ENCODE assay signal across 11 cellular contexts in the genomic region with DNA sequence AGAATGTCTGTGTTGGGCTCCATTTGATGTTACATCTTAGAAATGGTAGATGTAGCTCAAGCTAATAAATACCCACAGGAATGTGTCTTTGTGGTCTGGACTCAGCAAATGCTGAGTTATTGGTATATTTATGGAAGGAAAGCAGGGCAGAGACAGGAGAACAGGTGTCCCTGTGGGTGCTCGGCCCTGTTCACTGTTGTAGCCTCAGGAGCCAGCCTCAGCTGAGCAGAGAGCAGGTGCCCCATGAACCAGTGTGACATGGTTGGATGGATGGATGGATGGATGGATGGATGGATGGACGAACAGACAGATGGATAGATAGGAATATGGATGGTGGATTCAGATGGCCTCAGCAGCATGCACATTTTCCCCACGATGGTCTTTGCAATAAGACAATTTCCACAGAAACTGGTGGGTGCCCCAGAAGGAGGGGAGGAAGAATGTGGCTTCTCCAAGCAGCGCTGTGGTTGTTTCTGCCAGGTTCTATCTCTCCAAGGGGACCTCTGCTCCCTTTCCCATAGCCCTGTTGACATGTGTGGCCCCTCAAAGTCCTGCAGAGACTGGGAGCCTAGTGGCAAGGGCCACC. TPM values are rescaled to one million over a fixed set of nuclear protein-coding genes. Genes with fewer than 3 reads are reported as not detected.
A peak's percentile ranks its signal among the peaks of the same experiment; 100 is the strongest.
DNase-seq lines count a peak whose midpoint lies in the region; ATAC-seq, FAIRE-seq and TF ChIP-seq lines count a peak whose summit lies in the region.
"Had no signal": no experiment of that assay in that cellular context is flagged by ENCODE, and none has a peak within 500 bp of the region (broad histone marks: within the 10 kb centered on the region; RNA-seq: fewer than 3 reads in every experiment).

No MANE protein-coding gene starts in this region.

- no peak overlapping the region for H3K4ac ChIP-seq in mesendoderm (ENCODE audit: low read depth, low read length)

- H3K36me3 Mint-ChIP-seq in CD4-positive, alpha-beta T cell (ENCODE audit: low read depth), result peaks cover 4% of the 10 kb centered on the region

- H3K18ac ChIP-seq in mesendoderm (ENCODE audit: low read length), result no peak overlapping the region

- peaks cover 40% of the 10 kb centered on the region for H3K4me1 ChIP-seq in PC-3 (ENCODE audit: insufficient read depth, low read length)
- peaks cover 2 to 11% of the 10 kb centered on the region in 2 donors for H3K4me1 ChIP-seq in esophagus (ENCODE audit: control insufficient read depth in 2 of 2, insufficient read depth in 2 of 2, low read length in 1 of 2)
- H3K4me1 ChIP-seq in prostate gland (replicated peaks), result no peaks in the 10 kb centered on the region
- H3K4me1 ChIP-seq in mesendoderm (ENCODE audit: control insufficient read depth, low read depth, low read length), result peaks cover 4% of the 10 kb centered on the region

- no peak overlapping the region for H2BK5ac ChIP-seq in mesendoderm (ENCODE audit: low read length)

- H3K9ac ChIP-seq in PC-3 (ENCODE audit: low read length) (no peak overlapping the region), mesendoderm (ENCODE audit: low read length) (no peak overlapping the region)

- H3K4me2 ChIP-seq in PC-3 (ENCODE audit: low read length) (no peak overlapping the region), mesendoderm (ENCODE audit: low read length) (no peak overlapping the region)

- peaks cover 50% of the 10 kb centered on the region for H3K4me1 Mint-ChIP-seq in CD4-positive, alpha-beta T cell (ENCODE audit: low read depth)

- no peaks in the 10 kb centered on the region for H3K79me1 ChIP-seq in mesendoderm (ENCODE audit: low read length)

- H4K5ac ChIP-seq in mesendoderm (ENCODE audit: low read length), result no peak overlapping the region

- no peak overlapping the region for H2AFZ ChIP-seq in PC-3 (ENCODE audit: low read length)

- H3K27ac ChIP-seq in CD4-positive, alpha-beta T cell (ENCODE audit: low read depth, low read length), result peak overlapping the region; percentile 19
- H3K27ac ChIP-seq in PC-3 (ENCODE audit: low read length), result peak overlapping the region; percentile 84
- peak overlapping the region; percentile 93 to 96 for H3K27ac ChIP-seq in esophagus (ENCODE audit: low read depth in 2 of 2, low read length in 1 of 2)
- H3K27ac ChIP-seq in prostate gland, result peak overlapping the region in 1 of 2 donors; percentile 96
- H3K27ac ChIP-seq in mesendoderm (ENCODE audit: low read depth, low read length), result no peak overlapping the region

- intact Hi-C loops in CD4-positive, alpha-beta T cell (cut with DNase I, micrococcal nuclease), result loop anchor here (5.0 to 10.0 kb wide), 2 partner anchors 41 to 1726 kb away; a partner anchor contains a TSS
- intact Hi-C loops in PC-3 (cut with micrococcal nuclease) (loop anchor here (10.0 kb wide), 1 partner anchor 204 kb away; a partner anchor contains a TSS), prostate gland (cut with DNase I) (loop anchor here (10.0 kb wide), 2 partner anchors 204 to 244 kb away; a partner anchor contains a TSS)

- no peaks in the 10 kb centered on the region for H3F3A ChIP-seq in PC-3 (ENCODE audit: low read length, unreplicated experiment)

- H3K79me2 ChIP-seq in PC-3 (ENCODE audit: low read length) (no peaks in the 10 kb centered on the region), mesendoderm (ENCODE audit: control insufficient read depth, insufficient read depth, low read length) (no peaks in the 10 kb centered on the region)

- H3K27me3 Mint-ChIP-seq in CD4-positive, alpha-beta T cell, result no peaks in the 10 kb centered on the region
- H3K27me3 Mint-ChIP-seq: stimulated activated naive CD8-positive, alpha-beta T cell treated with anti-CD3 and anti-CD28 coated beads, Interleukin-15, Interleukin-2, amounts not matched to agents 100 ng/mL and 50 ng/mL, for 24 hours had no signal

- peak overlapping the region; percentile 67 for H3K4me3 Mint-ChIP-seq in CD4-positive, alpha-beta T cell
- H3K4me3 Mint-ChIP-seq: stimulated activated naive CD8-positive, alpha-beta T cell treated with anti-CD3 and anti-CD28 coated beads, Interleukin-15, Interleukin-2, amounts not matched to agents 100 ng/mL and 50 ng/mL, for 24 hours had no signal

- H2BK15ac ChIP-seq in mesendoderm (replicated peaks; ENCODE audit: low read depth), result no peak overlapping the region

- peak overlapping the region; percentile 97 for H3K27ac Mint-ChIP-seq in CD4-positive, alpha-beta T cell

- 77 to 89% methylated on average over 4 of the region's 4 CpGs for WGBS in esophagus, 2 donors
- WGBS in prostate gland, result 77% methylated on average over 4 of the region's 4 CpGs
- no CpG with 5 or more reads among the region's 4 CpGs for WGBS in mesendoderm (ENCODE audit: extremely low coverage, insufficient coverage, low lambda C conversion rate)

- H3K9me3 ChIP-seq in CD4-positive, alpha-beta T cell (ENCODE audit: control insufficient read depth, low read length), result no peaks in the 10 kb centered on the region
- H3K9me3 ChIP-seq in PC-3 (ENCODE audit: low read length) (no peaks in the 10 kb centered on the region), esophagus (ENCODE audit: control insufficient read depth in 2 of 2, insufficient read depth in 1 of 2, low read depth in 1 of 2, low read length in 1 of 2) (no peaks in the 10 kb centered on the region), prostate gland (no peaks in the 10 kb centered on the region)

- H4K20me1 ChIP-seq in PC-3 (ENCODE audit: low read length), result no peaks in the 10 kb centered on the region

- H3K4me3 ChIP-seq in PC-3 (ENCODE audit: low read length) (no peak overlapping the region), esophagus (ENCODE audit: low read depth in 1 of 2, low read length in 2 of 2) (no peak overlapping the region), prostate gland (no peak overlapping the region), mesendoderm (ENCODE audit: low read length) (no peak overlapping the region)

- H3K9me3 Mint-ChIP-seq in CD4-positive, alpha-beta T cell, result no peaks in the 10 kb centered on the region
- H3K9me3 Mint-ChIP-seq: stimulated activated naive CD8-positive, alpha-beta T cell treated with anti-CD3 and anti-CD28 coated beads, Interleukin-15, Interleukin-2, amounts not matched to agents 100 ng/mL and 50 ng/mL, for 24 hours had no signal

- H4K8ac ChIP-seq in mesendoderm (ENCODE audit: low read depth, low read length), result no peak overlapping the region

- TF ChIP-seq CTCF in CD4-positive, alpha-beta T cell (IDR thresholded peaks at IDR 0.05), result no peak
- TF ChIP-seq CTCF in PC-3 (conservative IDR thresholded peaks at IDR 0.05; ENCODE audit: low read depth, low read length) (no peak), prostate gland (IDR thresholded peaks at IDR 0.05) (no peak)

- peak in 1 of 10 experiments; percentile 0 for DNase-seq in CD4-positive, alpha-beta T cell
- DNase-seq in PC-3 (peak; percentile 21), prostate gland (ENCODE audit: low spot score) (peak; percentile 3), GM12892 (ENCODE audit: insufficient read length) (no peak), mesendoderm (no peak)
- DNase-seq in activated CD4-positive, alpha-beta T cell treated with anti-CD3 and anti-CD28 coated beads for 1 hour, result no peak
- DNase-seq: NCI-H2081, retina had no signal

- TF ChIP-seq POLR2A in prostate gland (IDR thresholded peaks at IDR 0.05), result no peak
- no peak for TF ChIP-seq POLR2A in GM12892 (IDR thresholded peaks at IDR 0.05; ENCODE audit: low read depth, low read length)

- H2BK120ac ChIP-seq in mesendoderm (ENCODE audit: low read depth, low read length), result no peak overlapping the region

- FAIRE-seq in GM12892 (lab: Jason Lieb, UNC), result no peak

- CTCF ChIA-PET in CD4-positive, alpha-beta T cell (lab: Charles Lee), result interaction anchor here (0.6 to 10.2 kb wide), 7 partner anchors 8 to 861 kb away, joined by 3 to 104 read pairs (median 4); a partner anchor contains a TSS
- CTCF ChIA-PET in PC-3 (lab: Charles Lee), result interaction anchor here (0.5 to 1.5 kb wide), 3 partner anchors 87 to 261 kb away, joined by 3 to 6 read pairs (median 3); no protein-coding TSS in a partner anchor

- H3K56ac ChIP-seq in mesendoderm (ENCODE audit: low read length), result no peak overlapping the region

- H3K36me3 ChIP-seq in PC-3 (ENCODE audit: low read depth, low read length) (no peaks in the 10 kb centered on the region), esophagus (ENCODE audit: control insufficient read depth in 2 of 2, insufficient read depth in 2 of 2, low read length in 1 of 2) (no peaks in the 10 kb centered on the region), prostate gland (no peaks in the 10 kb centered on the region), mesendoderm (ENCODE audit: control insufficient read depth, insufficient read depth, low read length) (no peaks in the 10 kb centered on the region)

- no peaks in the 10 kb centered on the region for H3K9me2 ChIP-seq in PC-3 (replicated peaks; ENCODE audit: low read length)

- no peak for ATAC-seq in CD4-positive, alpha-beta T cell (ENCODE audit: poor library complexity)
- ATAC-seq in PC-3 (no peak), HG02763 (IDR thresholded peaks at IDR 0.05; ENCODE audit: unreplicated experiment) (no peak)

- H3K27me3 ChIP-seq in CD4-positive, alpha-beta T cell (ENCODE audit: control insufficient read depth, insufficient read depth, low read length), result no peaks in the 10 kb centered on the region
- H3K27me3 ChIP-seq in PC-3 (ENCODE audit: low read length), result no peaks in the 10 kb centered on the region
- no peaks in the 10 kb centered on the region for H3K27me3 ChIP-seq in esophagus (ENCODE audit: control insufficient read depth in 1 of 2, insufficient read depth in 2 of 2, low read length in 2 of 2)
- H3K27me3 ChIP-seq in prostate gland (replicated peaks; ENCODE audit: insufficient read depth), result no peaks in the 10 kb centered on the region
- H3K27me3 ChIP-seq in mesendoderm (ENCODE audit: insufficient read depth, low read length, poor library complexity), result no peaks in the 10 kb centered on the region

- POLR2A ChIA-PET in CD4-positive, alpha-beta T cell (lab: Charles Lee), result interaction anchor here (0.6 to 15.5 kb wide), 10 partner anchors 18 to 130 kb away, joined by 3 to 526 read pairs (median 24); a partner anchor contains a TSS
- POLR2A ChIA-PET in PC-3 (lab: Charles Lee; ENCODE audit: unreplicated experiment), result interaction anchor here (0.6 kb wide), 1 partner anchor 84 kb away, joined by 6 read pairs; no protein-coding TSS in a partner anchor

- H3K23ac ChIP-seq in mesendoderm (ENCODE audit: low read length), result no peak overlapping the region

- BruUV-seq in PC-3 (replicated peaks; lab: Mats Ljungman, UMichigan), result no TSS peak

- H2AK5ac ChIP-seq in mesendoderm (ENCODE audit: low read length), result no peak overlapping the region

RNA-seq across cellular contexts. Expression of a gene that starts 8.2 kb away (rescaled TPM):
- total RNA-seq in CD4-positive, alpha-beta T cell, result 1,000 to 10,000 TPM; 1,212 to 1,234 TPM
- total RNA-seq in PC-3 (2014; rRNA removed) (21.1 and 23.1 TPM in 2 replicates), prostate gland (10 to 100 TPM; 42.2 to 47.0 TPM)
- polyA plus RNA-seq in esophagus, result 10 to 100 TPM in 1 of 2 donors, 1 to 10 TPM in 1; 7.5 to 14.2 TPM
- polyA plus RNA-seq in GM12892 (2012; ENCODE audit: missing spikeins), result 29.9 TPM
- polyA plus RNA-seq in mesendoderm (2013, experiment 1 of 2), result 4.5 TPM
- polyA plus RNA-seq in mesendoderm (2013, experiment 2 of 2), result 4.1 TPM

RNA-seq across cellular contexts. Expression of a gene that starts 44.5 kb away (rescaled TPM):
- total RNA-seq in CD4-positive, alpha-beta T cell, result not detected
- total RNA-seq in PC-3 (2014; rRNA removed), result not detected in 2 replicates
- polyA plus RNA-seq in esophagus, result not detected
- total RNA-seq in prostate gland, result not detected
- not detected for polyA plus RNA-seq in GM12892 (2012; ENCODE audit: missing spikeins)
- not detected for polyA plus RNA-seq in mesendoderm (2013, experiment 1 of 2)
- not detected for polyA plus RNA-seq in mesendoderm (2013, experiment 2 of 2)

RNA-seq across cellular contexts. Expression of a gene that starts 58.0 kb away (rescaled TPM):
- total RNA-seq in CD4-positive, alpha-beta T cell, result 10 to 100 TPM; 12.7 to 13.4 TPM
- total RNA-seq in PC-3 (2014; rRNA removed) (3.5 and 6.7 TPM in 2 replicates), prostate gland (10 to 100 TPM; 20.2 to 37.0 TPM)
- 1 to 10 TPM; 6.2 to 8.5 TPM for polyA plus RNA-seq in esophagus
- 36.9 TPM for polyA plus RNA-seq in GM12892 (2012; ENCODE audit: missing spikeins)
- polyA plus RNA-seq in mesendoderm (2013, experiment 1 of 2), result 30.2 TPM
- 31.3 TPM for polyA plus RNA-seq in mesendoderm (2013, experiment 2 of 2)

Comparison
In these comparisons a context has a peak if more than half of its experiments do, and no peak if none do; other contexts are left out.
1. DNase-seq: peak in PC-3 (single experiment) and prostate gland (single experiment); none in GM12892 (single experiment), mesendoderm (single experiment) and activated CD4-positive, alpha-beta T cell treated with anti-CD3 and anti-CD28 coated beads for 1 hour (single experiment).
2. RNA of a gene that starts 8.2 kb away (total RNA-seq): 1,212 to 1,234 TPM in CD4-positive, alpha-beta T cell; 42.2 to 47.0 TPM in prostate gland and 21.1 to 23.1 TPM in PC-3; every median in the first group is over 10 times any median in the second.